In genomic region chr6:7262037-7262461, GRCh38 we compare ENCODE assay signal across 8 cellular contexts. TPM values are rescaled to one million over a fixed set of nuclear protein-coding genes. Genes with fewer than 3 reads are reported as not detected.
DNase-seq lines count a peak whose midpoint lies in the region; ATAC-seq lines count a peak whose summit lies in the region.

No MANE protein-coding gene starts in this region.

- no peak for DNase-seq in activated CD4-positive, alpha-beta T cell treated with anti-CD3 and anti-CD28 coated beads, Interleukin-2, amount 10 ng/mL, durations not matched to agents 7 days and 5 days
- DNase-seq in activated CD4-positive, alpha-beta T cell treated with anti-CD3 and anti-CD28 coated beads, Interleukin-2, amount 50 U/mL, for 4 hours = no peak
- no peak for DNase-seq in activated CD4-positive, alpha-beta memory T cell treated with anti-CD3 and anti-CD28 coated beads for 36 hours
- DNase-seq in iPS DF 6.9 (ENCODE audit: low read depth, low spot score) = no peak
- DNase-seq in stimulated activated naive CD8-positive, alpha-beta T cell treated with anti-CD3 and anti-CD28 coated beads, Interleukin-15, amount 100 ng/mL, for 72 hours = no peak
- DNase-seq in OCI-M1 (lab: John Stamatoyannopoulos, UW) = no peak
- DNase-seq in midbrain (lab: John Stamatoyannopoulos, UW) = no peak
- no peak for DNase-seq in GOT3 (lab: John Stamatoyannopoulos, UW)

- peaks cover 7% of the 10 kb centered on the region; the same call in 1 of the 2 replicates for H3K4me1 ChIP-seq in iPS DF 6.9 (ENCODE audit: control insufficient read depth, insufficient read depth, low read length)

- no peaks in the 10 kb centered on the region for H3K36me3 ChIP-seq in iPS DF 6.9 (ENCODE audit: control insufficient read depth, insufficient read depth, low read length)

- no peaks in the 10 kb centered on the region for H3K27me3 ChIP-seq in iPS DF 6.9 (ENCODE audit: control insufficient read depth, insufficient read depth, low read length)

- peaks cover 16% of the 10 kb centered on the region for H3K4me1 Mint-ChIP-seq in activated CD4-positive, alpha-beta T cell treated with anti-CD3 and anti-CD28 coated beads, Interleukin-2, amount 10 ng/mL, durations not matched to agents 7 days and 5 days
- peaks cover 16% of the 10 kb centered on the region for H3K4me1 Mint-ChIP-seq in activated CD4-positive, alpha-beta memory T cell treated with anti-CD3 and anti-CD28 coated beads for 36 hours (ENCODE audit: low read depth)
- peaks cover 20% of the 10 kb centered on the region for H3K4me1 Mint-ChIP-seq in stimulated activated naive CD8-positive, alpha-beta T cell treated with anti-CD3 and anti-CD28 coated beads, Interleukin-15, amount 100 ng/mL, for 72 hours

- WGBS in iPS DF 6.9 (ENCODE audit: insufficient coverage, insufficient read length) = no CpG with 5 or more reads among the region's 9 CpGs

- H3K27ac ChIP-seq in iPS DF 6.9 (ENCODE audit: low read length) = no peak overlapping the region

- no peaks in the 10 kb centered on the region for H3K9me3 ChIP-seq in iPS DF 6.9 (ENCODE audit: control insufficient read depth, insufficient read depth, low read length)

- peak overlapping the region; percentile 47; the same call in 1 of the 2 replicates for H3K4me3 ChIP-seq in iPS DF 6.9 (ENCODE audit: low read length)

- no peak for ATAC-seq in stimulated activated naive CD8-positive, alpha-beta T cell treated with anti-CD3 and anti-CD28 coated beads, Interleukin-15, amount 100 ng/mL, for 72 hours

- H3K27me3 Mint-ChIP-seq in activated CD4-positive, alpha-beta T cell treated with anti-CD3 and anti-CD28 coated beads, Interleukin-2, amount 10 ng/mL, durations not matched to agents 7 days and 5 days = peaks cover 19% of the 10 kb centered on the region
- H3K27me3 Mint-ChIP-seq in activated CD4-positive, alpha-beta memory T cell treated with anti-CD3 and anti-CD28 coated beads for 36 hours = peaks cover 17% of the 10 kb centered on the region
- H3K27me3 Mint-ChIP-seq in stimulated activated naive CD8-positive, alpha-beta T cell treated with anti-CD3 and anti-CD28 coated beads, Interleukin-15, amount 100 ng/mL, for 72 hours = peaks cover 35% of the 10 kb centered on the region

- POLR2A ChIA-PET in activated CD4-positive, alpha-beta T cell treated with anti-CD3 and anti-CD28 coated beads, Interleukin-2, amount 10 ng/mL, durations not matched to agents 7 days and 5 days (lab: Charles Lee) = interaction anchor here (0.6 kb wide), 1 partner anchor 186 kb away, joined by 6 read pairs; no protein-coding TSS in a partner anchor
- POLR2A ChIA-PET in activated CD4-positive, alpha-beta memory T cell treated with anti-CD3 and anti-CD28 coated beads for 36 hours (lab: Charles Lee) = interaction anchor here (0.9 kb wide), 1 partner anchor 603 kb away, joined by 4 read pairs; no protein-coding TSS in a partner anchor

- no peaks in the 10 kb centered on the region for H3K9me3 Mint-ChIP-seq in activated CD4-positive, alpha-beta T cell treated with anti-CD3 and anti-CD28 coated beads, Interleukin-2, amount 10 ng/mL, durations not matched to agents 7 days and 5 days
- peaks cover 6% of the 10 kb centered on the region for H3K9me3 Mint-ChIP-seq in activated CD4-positive, alpha-beta memory T cell treated with anti-CD3 and anti-CD28 coated beads for 36 hours
- H3K9me3 Mint-ChIP-seq in stimulated activated naive CD8-positive, alpha-beta T cell treated with anti-CD3 and anti-CD28 coated beads, Interleukin-15, amount 100 ng/mL, for 72 hours = no peaks in the 10 kb centered on the region

- intact Hi-C loops in activated CD4-positive, alpha-beta memory T cell treated with anti-CD3 and anti-CD28 coated beads for 36 hours (cut with micrococcal nuclease) = no loop called here

- peak overlapping the region; percentile 8 for H3K4me3 Mint-ChIP-seq in activated CD4-positive, alpha-beta T cell treated with anti-CD3 and anti-CD28 coated beads, Interleukin-2, amount 10 ng/mL, durations not matched to agents 7 days and 5 days
- H3K4me3 Mint-ChIP-seq in activated CD4-positive, alpha-beta memory T cell treated with anti-CD3 and anti-CD28 coated beads for 36 hours = peak overlapping the region; percentile 30
- peak overlapping the region; percentile 58 to 75 for H3K4me3 Mint-ChIP-seq in stimulated activated naive CD8-positive, alpha-beta T cell treated with anti-CD3 and anti-CD28 coated beads, Interleukin-15, amount 100 ng/mL, for 72 hours

- CTCF ChIA-PET in activated CD4-positive, alpha-beta T cell treated with anti-CD3 and anti-CD28 coated beads, Interleukin-2, amount 10 ng/mL, durations not matched to agents 7 days and 5 days (lab: Charles Lee) = interaction anchor here (0.7 to 2.0 kb wide), 2 partner anchors 13 to 403 kb away, joined by 3 to 7 read pairs; no protein-coding TSS in a partner anchor
- CTCF ChIA-PET in activated CD4-positive, alpha-beta memory T cell treated with anti-CD3 and anti-CD28 coated beads for 36 hours (lab: Charles Lee) = interaction anchor here (1.6 to 2.6 kb wide), 2 partner anchors 13 to 19 kb away, joined by 3 to 12 read pairs; no protein-coding TSS in a partner anchor

- H3K36me3 Mint-ChIP-seq in activated CD4-positive, alpha-beta T cell treated with anti-CD3 and anti-CD28 coated beads, Interleukin-2, amount 10 ng/mL, durations not matched to agents 7 days and 5 days (ENCODE audit: low read depth) = no peaks in the 10 kb centered on the region
- H3K36me3 Mint-ChIP-seq in activated CD4-positive, alpha-beta memory T cell treated with anti-CD3 and anti-CD28 coated beads for 36 hours = no peaks in the 10 kb centered on the region

- no peak overlapping the region for H3K27ac Mint-ChIP-seq in activated CD4-positive, alpha-beta T cell treated with anti-CD3 and anti-CD28 coated beads, Interleukin-2, amount 10 ng/mL, durations not matched to agents 7 days and 5 days
- H3K27ac Mint-ChIP-seq in activated CD4-positive, alpha-beta memory T cell treated with anti-CD3 and anti-CD28 coated beads for 36 hours = no peak overlapping the region
- no peak overlapping the region for H3K27ac Mint-ChIP-seq in stimulated activated naive CD8-positive, alpha-beta T cell treated with anti-CD3 and anti-CD28 coated beads, Interleukin-15, amount 100 ng/mL, for 72 hours

RNA-seq across cellular contexts. Expression of gene SSR1, which starts 51.0 kb away (rescaled TPM):
- 100 to 1,000 TPM; 141 to 150 TPM for total RNA-seq in activated CD4-positive, alpha-beta T cell treated with anti-CD3 and anti-CD28 coated beads, Interleukin-2, amount 10 ng/mL, durations not matched to agents 7 days and 5 days
- total RNA-seq in activated CD4-positive, alpha-beta memory T cell treated with anti-CD3 and anti-CD28 coated beads for 36 hours = 100 to 1,000 TPM; 156 to 164 TPM

Comparison
In these comparisons a context has a peak if more than half of its experiments do, and no peak if none do; other contexts are left out.
1. H3K4me3 Mint-ChIP-seq: peak in every context shown above with its lines; median percentile 66 in stimulated activated naive CD8-positive, alpha-beta T cell treated with anti-CD3 and anti-CD28 coated beads, Interleukin-15, amount 100 ng/mL, for 72 hours; 30 in activated CD4-positive, alpha-beta memory T cell treated with anti-CD3 and anti-CD28 coated beads for 36 hours; 8 in activated CD4-positive, alpha-beta T cell treated with anti-CD3 and anti-CD28 coated beads, Interleukin-2, amount 10 ng/mL, durations not matched to agents 7 days and 5 days.